Comparison of ENCODE assay signal across 10 cellular contexts in genomic region chr17:29158096-29158495, GRCh38. TPM values are rescaled to one million over a fixed set of nuclear protein-coding genes. Genes with fewer than 3 reads are reported as not detected.
DNase-seq lines count a peak whose midpoint lies in the region; TF ChIP-seq lines count a peak whose summit lies in the region.
"Had no signal": no experiment of that assay in that cellular context is flagged by ENCODE, and none has a peak within 500 bp of the region (broad histone marks: within the 10 kb centered on the region; RNA-seq: fewer than 3 reads in every experiment).

No MANE protein-coding gene starts in this region.

- H3K4me2 ChIP-seq in trophoblast cell (ENCODE audit: low read length) = no peak overlapping the region

- H2AFZ ChIP-seq in trophoblast cell (ENCODE audit: insufficient read depth, low read length, poor library complexity) = no peak overlapping the region

- H2BK12ac ChIP-seq in trophoblast cell (ENCODE audit: low read length) = peak overlapping the region; percentile 69

- no peaks in the 10 kb centered on the region for H3K9me3 ChIP-seq in trophoblast cell (ENCODE audit: insufficient read depth, low read depth, low read length)
- no peaks in the 10 kb centered on the region for H3K9me3 ChIP-seq in testis

- no peak for TF ChIP-seq CTCF in RWPE1 (conservative IDR thresholded peaks at IDR 0.05; ENCODE audit: low read depth)
- TF ChIP-seq CTCF in testis (IDR thresholded peaks at IDR 0.05) = no peak

- intact Hi-C loops in testis (cut with DNase I; ENCODE audit: low total_unique reads) = no loop called here

- peak overlapping the region; percentile 56 for H3K4ac ChIP-seq in trophoblast cell (ENCODE audit: low read depth, low read length)

- H4K8ac ChIP-seq in trophoblast cell (ENCODE audit: low read depth, low read length) = peak overlapping the region; percentile 36

- peak overlapping the region; percentile 75 for H3K14ac ChIP-seq in trophoblast cell (ENCODE audit: low read length)

- H3K79me1 ChIP-seq in trophoblast cell (ENCODE audit: low read length) = peaks cover 40% of the 10 kb centered on the region

- H2BK5ac ChIP-seq in trophoblast cell (ENCODE audit: low read depth, low read length, poor library complexity) = peak overlapping the region; percentile 38

- peak overlapping the region; percentile 97 for H3K27ac ChIP-seq in RWPE1
- peak overlapping the region; percentile 93 for H3K27ac ChIP-seq in epithelial cell of prostate
- H3K27ac ChIP-seq in trophoblast cell (ENCODE audit: low read depth, low read length) = no peak overlapping the region
- H3K27ac ChIP-seq in testis = no peak overlapping the region

- H3K4me1 ChIP-seq in trophoblast cell (ENCODE audit: control insufficient read depth in 1 of 2, insufficient read depth in 2 of 2, low read length in 2 of 2) = peaks cover 51 to 59% of the 10 kb centered on the region in 2 experiments
- peaks cover 21% of the 10 kb centered on the region for H3K4me1 ChIP-seq in testis

- H4K91ac ChIP-seq in trophoblast cell (ENCODE audit: low read depth, low read length) = peak overlapping the region; percentile 85

- CTCF ChIA-PET in RWPE1 (lab: Yijun Ruan, JAX) = interaction anchor here (1.0 kb wide), 1 partner anchor 9 kb away, joined by 6 read pairs; no protein-coding TSS in a partner anchor

- DNase-seq in AG20443 (ENCODE audit: low spot score) (peak; percentile 3), RWPE1 (ENCODE audit: low spot score) (no peak), epithelial cell of prostate (ENCODE audit: low read depth, low spot score) (no peak), trophoblast cell (no peak), islet precursor cell (no peak), testis (no peak), HuH-7 (ENCODE audit: low spot score) (no peak), NCI-H2171 treated with DMSO at 0.1 percent for 48 hours (lab: John Stamatoyannopoulos, UW) (no peak)
- DNase-seq: naive B cell, SW 1271 had no signal

- peaks cover 14% of the 10 kb centered on the region for H3K79me2 ChIP-seq in trophoblast cell (ENCODE audit: control insufficient read depth, insufficient read depth, low read length, poor library complexity)

- H3K27me3 ChIP-seq in trophoblast cell (ENCODE audit: insufficient read depth, low read length) (no peaks in the 10 kb centered on the region), testis (no peaks in the 10 kb centered on the region)

- POLR2A ChIA-PET in RWPE1 (lab: Yijun Ruan, JAX; ENCODE audit: low non-redundant PET) = no interaction called here

- H3K36me3 ChIP-seq in trophoblast cell (ENCODE audit: control insufficient read depth in 1 of 2, insufficient read depth in 2 of 2, low read length in 2 of 2) (peaks cover 0 to 3% of the 10 kb centered on the region in 2 experiments), testis (ENCODE audit: low read depth, missing control alignments) (no peaks in the 10 kb centered on the region)

- no peak overlapping the region for H3K23ac ChIP-seq in trophoblast cell (ENCODE audit: low read length)

- H2BK120ac ChIP-seq in trophoblast cell (ENCODE audit: insufficient read depth, low read length, poor library complexity) = peak overlapping the region; percentile 78

- no peak overlapping the region for H3K9ac ChIP-seq in trophoblast cell (ENCODE audit: low read length)

- WGBS in trophoblast cell (ENCODE audit: extremely low coverage, insufficient coverage, insufficient read length) = no CpG with 5 or more reads among the region's 11 CpGs
- 69 to 79% methylated on average over 11 of the region's 11 CpGs for WGBS in testis, 2 donors

- peak overlapping the region; percentile 84 for H2AK5ac ChIP-seq in trophoblast cell (ENCODE audit: low read length)

- H3K4me3 ChIP-seq in trophoblast cell (ENCODE audit: low read depth, low read length) (no peak overlapping the region), testis (no peak overlapping the region)

- no peak for TF ChIP-seq POLR2A in testis (IDR thresholded peaks at IDR 0.05)

- H3K18ac ChIP-seq in trophoblast cell (ENCODE audit: low read length) = peak overlapping the region; percentile 66

- H4K12ac ChIP-seq in trophoblast cell (ENCODE audit: low read depth, low read length) = no peak overlapping the region

RNA-seq across cellular contexts. Expression of gene MYO18A, which starts 22.1 kb away (rescaled TPM):
- polyA plus RNA-seq in trophoblast cell (2013) = 15.5 and 16.9 TPM in 2 replicates
- total RNA-seq in testis = 100 to 1,000 TPM in 1 of 2 donors, 10 to 100 TPM in 1; 91.1 to 154 TPM
- polyA plus RNA-seq in testis (ENCODE audit: insufficient read depth, low read depth, low replicate concordance) = 89.1 TPM

Comparison
In these comparisons a context has a peak if more than half of its experiments do, and no peak if none do; other contexts are left out.
1. H3K27ac ChIP-seq: peak in RWPE1 (single experiment) and epithelial cell of prostate (single experiment); none in trophoblast cell (single experiment) and testis (0 of 2).